In the genomic region with DNA sequence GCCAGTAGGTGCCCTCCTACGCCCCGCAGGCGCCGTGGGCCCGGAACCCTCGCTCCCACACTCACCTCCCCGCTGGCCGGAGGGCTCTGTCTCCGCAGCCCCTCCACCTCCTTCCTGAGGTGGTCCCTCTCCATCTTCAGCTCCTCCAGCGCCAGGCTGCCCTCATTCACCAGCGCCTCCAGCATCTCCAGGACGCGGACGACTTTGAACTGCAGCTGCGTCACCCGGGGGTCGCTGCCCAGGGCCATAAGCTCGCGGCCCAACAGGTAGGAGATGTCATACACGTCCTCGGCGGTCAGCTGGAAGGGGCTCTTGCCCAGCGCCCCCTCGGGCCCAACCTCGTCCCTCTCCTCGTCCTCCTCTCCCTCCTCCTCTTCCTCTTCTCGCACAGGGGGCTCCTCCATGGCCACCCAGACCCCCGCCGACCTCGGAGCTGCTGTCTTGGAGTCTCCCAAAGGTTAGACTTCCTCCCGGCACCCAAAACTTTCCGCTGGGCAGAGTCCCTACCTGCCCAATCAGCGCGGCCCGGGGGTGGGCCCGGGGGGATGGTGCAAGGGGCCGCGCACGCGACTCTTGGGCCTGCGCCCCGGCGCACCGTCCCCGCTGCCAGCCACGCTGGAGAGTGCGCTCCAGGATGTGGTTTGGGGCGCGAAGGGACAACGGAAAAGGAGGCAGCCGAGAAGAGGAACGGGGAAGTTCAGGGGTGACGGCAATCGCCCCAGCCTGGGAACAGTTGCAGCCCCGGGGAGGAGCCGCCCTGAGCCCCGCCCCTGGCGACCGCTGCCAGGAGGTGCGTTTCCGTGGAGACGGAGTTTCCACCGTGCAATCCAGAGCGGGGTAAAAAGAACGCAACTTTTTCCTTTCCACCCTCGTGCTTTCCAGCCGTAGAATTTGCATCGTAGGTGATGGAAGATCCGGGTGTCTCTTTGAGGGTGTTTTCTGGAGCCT, we compare ENCODE assay signal across 8 cellular contexts. TPM values are rescaled to one million over a fixed set of nuclear protein-coding genes. Genes with fewer than 3 reads are reported as not detected.
DNase-seq lines count a peak whose midpoint lies in the region; ATAC-seq and TF ChIP-seq lines count a peak whose summit lies in the region.

A gene with protein sequence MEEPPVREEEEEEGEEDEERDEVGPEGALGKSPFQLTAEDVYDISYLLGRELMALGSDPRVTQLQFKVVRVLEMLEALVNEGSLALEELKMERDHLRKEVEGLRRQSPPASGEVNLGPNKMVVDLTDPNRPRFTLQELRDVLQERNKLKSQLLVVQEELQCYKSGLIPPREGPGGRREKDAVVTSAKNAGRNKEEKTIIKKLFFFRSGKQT (minus strand): TSS at position 668 of the 948 bp plus-strand sequence. CDS start 264 bp downstream, at position 404.

- peak within 1 kb of the TSS; percentile 21 for H2BK120ac ChIP-seq in mesenchymal stem cell (ENCODE audit: low read depth, low read length)

- peak within 1 kb of the TSS; percentile 85 for H3K4me2 ChIP-seq in mesenchymal stem cell (ENCODE audit: low read length, poor library complexity, severe bottlenecking)

- peak within 1 kb of the TSS; percentile 91 for H3K27ac ChIP-seq in effector memory CD4-positive, alpha-beta T cell (ENCODE audit: insufficient read depth, low read length, poor library complexity, severe bottlenecking)
- peak within 1 kb of the TSS; percentile 2 for H3K27ac ChIP-seq in mesenchymal stem cell (ENCODE audit: low read length, poor library complexity, severe bottlenecking)

- H3K79me1 ChIP-seq in mesenchymal stem cell (replicated peaks; ENCODE audit: low read length, poor library complexity, severe bottlenecking) = peaks cover 9% of the 10 kb centered on the region

- no peaks in the 10 kb centered on the region for H3K27me3 ChIP-seq in BJ (ENCODE audit: control insufficient read depth, insufficient read depth, low read length)
- no peaks in the 10 kb centered on the region for H3K27me3 ChIP-seq in effector memory CD4-positive, alpha-beta T cell (replicated peaks; ENCODE audit: control insufficient read depth, insufficient read depth, low read length, poor library complexity, severe bottlenecking)
- no peaks in the 10 kb centered on the region for H3K27me3 ChIP-seq in mesenchymal stem cell (ENCODE audit: control insufficient read depth in 1 of 2, insufficient read depth in 1 of 2, low read length in 2 of 2)

- CTCF ChIA-PET in BJ (lab: Yijun Ruan, JAX) = no interaction called here

- H4K91ac ChIP-seq in mesenchymal stem cell (ENCODE audit: low read length) = peak within 1 kb of the TSS; percentile 4

- TF ChIP-seq CTCF in BJ (IDR thresholded peaks at IDR 0.05; ENCODE audit: insufficient read depth, low read depth, low read length) = 0 out of 2 replicates have a peak, but pooled peaks have one; percentile 10

- H3K23ac ChIP-seq in mesenchymal stem cell (ENCODE audit: low read length in 2 of 2) = peak within 1 kb of the TSS in 1 of 2 experiments; percentile 77

- no peak within 1 kb of the TSS for H2AK5ac ChIP-seq in mesenchymal stem cell (ENCODE audit: low read length, severe bottlenecking)

- peak within 1 kb of the TSS in 1 of 2 experiments; percentile 72 for H2BK12ac ChIP-seq in mesenchymal stem cell (ENCODE audit: low read length in 2 of 2)

- H3K9me3 ChIP-seq in effector memory CD4-positive, alpha-beta T cell (ENCODE audit: control insufficient read depth, low read length) = no peaks in the 10 kb centered on the region
- H3K9me3 ChIP-seq in mesenchymal stem cell (ENCODE audit: control insufficient read depth, low read length) = no peaks in the 10 kb centered on the region

- peak within 1 kb of the TSS; percentile 74 for H4K8ac ChIP-seq in mesenchymal stem cell (ENCODE audit: low read length)

- peak within 1 kb of the TSS; percentile 47 to 64 for H3K4ac ChIP-seq in mesenchymal stem cell (ENCODE audit: low read depth in 1 of 2, low read length in 2 of 2)

- ATAC-seq in GM18907 (IDR thresholded peaks at IDR 0.05; ENCODE audit: unreplicated experiment) (peak; percentile 74), HG03139 (IDR thresholded peaks at IDR 0.05; ENCODE audit: unreplicated experiment) (peak; percentile 61)

- peak; percentile 39 for DNase-seq in BJ (ENCODE audit: low read depth)
- DNase-seq in NK-92 (lab: John Stamatoyannopoulos, UW; ENCODE audit: unreplicated experiment) = peak; percentile 45
- DNase-seq in activated CD8-positive, alpha-beta memory T cell treated with anti-CD3 and anti-CD28 coated beads for 24 hours = peak; percentile 95
- DNase-seq in effector memory CD4-positive, alpha-beta T cell = peak; percentile 90 to 92 (median 92)
- DNase-seq in mesenchymal stem cell = peak; percentile 93
- DNase-seq in stimulated activated CD8-positive, alpha-beta memory T cell treated with anti-CD3 and anti-CD28 coated beads, Interleukin-12 subunit alpha, Interleukin-12 subunit beta, amount 100 ng/mL, for 1 hour (ENCODE audit: low read depth) = peak; percentile 85

- no peaks in the 10 kb centered on the region for H3K36me3 ChIP-seq in BJ (ENCODE audit: control insufficient read depth, insufficient read depth, low read length)
- no peaks in the 10 kb centered on the region for H3K36me3 ChIP-seq in effector memory CD4-positive, alpha-beta T cell (ENCODE audit: control insufficient read depth, insufficient read depth, low read length)
- no peaks in the 10 kb centered on the region for H3K36me3 ChIP-seq in mesenchymal stem cell (ENCODE audit: control insufficient read depth in 1 of 2, insufficient read depth in 2 of 2, low read depth in 1 of 2, low read length in 2 of 2)

- H3K4me1 ChIP-seq in effector memory CD4-positive, alpha-beta T cell (ENCODE audit: control insufficient read depth, insufficient read depth, low read length, poor library complexity, severe bottlenecking) = peaks cover 29% of the 10 kb centered on the region
- peaks cover 17% of the 10 kb centered on the region for H3K4me1 ChIP-seq in mesenchymal stem cell (ENCODE audit: control insufficient read depth, insufficient read depth, low read depth, low read length)

- H3K18ac ChIP-seq in mesenchymal stem cell (ENCODE audit: low read depth in 1 of 2, low read length in 2 of 2) = peak within 1 kb of the TSS; percentile 69 to 88

- peak within 1 kb of the TSS in 1 of 2 experiments; percentile 53 for H3K14ac ChIP-seq in mesenchymal stem cell (ENCODE audit: low read length in 2 of 2)

- 2% methylated on average over 63 of the region's 69 CpGs for WGBS in mesenchymal stem cell

- peak within 1 kb of the TSS; percentile 63 for H2BK15ac ChIP-seq in mesenchymal stem cell (ENCODE audit: low read depth, poor library complexity, severe bottlenecking)

- H2BK5ac ChIP-seq in mesenchymal stem cell (ENCODE audit: low read depth, low read length, poor library complexity, severe bottlenecking) = no peak within 1 kb of the TSS

- POLR2A ChIA-PET in BJ (lab: Charles Lee) = interaction anchor here (0.6 kb wide), 1 partner anchor 542 kb away, joined by 6 read pairs; no protein-coding TSS in a partner anchor

- H2AFZ ChIP-seq in mesenchymal stem cell (ENCODE audit: low read depth, low read length) = peak within 1 kb of the TSS; percentile 93

- H3K9ac ChIP-seq in mesenchymal stem cell (ENCODE audit: low read length) = peak within 1 kb of the TSS; percentile 94

- H3K4me3 ChIP-seq in BJ (ENCODE audit: low read depth, low read length) (peak within 1 kb of the TSS; percentile 59), mesenchymal stem cell (ENCODE audit: insufficient read depth in 1 of 2, low read depth in 1 of 2, low read length in 2 of 2) (peak within 1 kb of the TSS; percentile 83 to 96)
- H3K4me3 ChIP-seq in effector memory CD4-positive, alpha-beta T cell (ENCODE audit: insufficient read depth, low read depth, low read length, poor library complexity, severe bottlenecking) = peak within 1 kb of the TSS; percentile 84

RNA-seq across cellular contexts. Expression of the gene that starts here (rescaled TPM):
- polyA plus RNA-seq in BJ (2011; rRNA removed) = 6.7 and 6.8 TPM in 2 replicates
- polyA minus RNA-seq in BJ (2011; rRNA and poly(A)+ RNA removed) = 1.7 and 1.8 TPM in 2 replicates
- 5.2 TPM for polyA plus RNA-seq in mesenchymal stem cell (2013, experiment 1 of 2)
- 5.5 TPM for polyA plus RNA-seq in mesenchymal stem cell (2013, experiment 2 of 2)

Comparison
In these comparisons a context has a peak if more than half of its experiments do, and no peak if none do; other contexts are left out.
1. Peak in every context shown above with its lines: DNase-seq, ATAC-seq, H3K4me3 ChIP-seq and H3K27ac ChIP-seq.
2. DNase-seq: peak in every context shown above with its lines; median percentile 95 in activated CD8-positive, alpha-beta memory T cell treated with anti-CD3 and anti-CD28 coated beads for 24 hours; 93 in mesenchymal stem cell; 92 in effector memory CD4-positive, alpha-beta T cell; 85 in stimulated activated CD8-positive, alpha-beta memory T cell treated with anti-CD3 and anti-CD28 coated beads, Interleukin-12 subunit alpha, Interleukin-12 subunit beta, amount 100 ng/mL, for 1 hour; 45 in NK-92; 39 in BJ.